ENCODE assay signal across 1 cellular context in genomic region chr11:61578819-61579218, GRCh38.
TF ChIP-seq lines count a peak whose summit lies in the region.

No MANE protein-coding gene starts in this region.

TF ChIP-seq in HEK293, 187 proteins besides CTCF, POLR2A, EP300 and RAD21 (continued from another document):
- TF ChIP-seq, protein P1, sequence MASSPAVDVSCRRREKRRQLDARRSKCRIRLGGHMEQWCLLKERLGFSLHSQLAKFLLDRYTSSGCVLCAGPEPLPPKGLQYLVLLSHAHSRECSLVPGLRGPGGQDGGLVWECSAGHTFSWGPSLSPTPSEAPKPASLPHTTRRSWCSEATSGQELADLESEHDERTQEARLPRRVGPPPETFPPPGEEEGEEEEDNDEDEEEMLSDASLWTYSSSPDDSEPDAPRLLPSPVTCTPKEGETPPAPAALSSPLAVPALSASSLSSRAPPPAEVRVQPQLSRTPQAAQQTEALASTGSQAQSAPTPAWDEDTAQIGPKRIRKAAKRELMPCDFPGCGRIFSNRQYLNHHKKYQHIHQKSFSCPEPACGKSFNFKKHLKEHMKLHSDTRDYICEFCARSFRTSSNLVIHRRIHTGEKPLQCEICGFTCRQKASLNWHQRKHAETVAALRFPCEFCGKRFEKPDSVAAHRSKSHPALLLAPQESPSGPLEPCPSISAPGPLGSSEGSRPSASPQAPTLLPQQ (tag by site-specific recombination; IDR thresholded peaks at IDR 0.05): peak; percentile 49; the same call in 1 of the 2 replicates
